In genomic region chrX:73944582-73944947, GRCh38 we compare ENCODE assay signal across 8 cellular contexts.
A peak's percentile ranks its signal among the peaks of the same experiment; 100 is the strongest.
DNase-seq lines count a peak whose midpoint lies in the region; ATAC-seq and TF ChIP-seq lines count a peak whose summit lies in the region.

No MANE protein-coding gene starts in this region.

- peak overlapping the region; percentile 86 to 95 (median 93) for H3K9ac ChIP-seq in skeletal muscle tissue (ENCODE audit: low read depth in 1 of 3, low read length in 3 of 3)

- WGBS in heart right ventricle, 2 donors = 0% methylated on average over 8 of the region's 8 CpGs

- H3K4me1 ChIP-seq in heart right ventricle (peaks cover 0 to 33% (median 9%) of the 10 kb centered on the region in 9 donors), skeletal muscle tissue (ENCODE audit: control insufficient read depth in 3 of 3, insufficient read depth in 3 of 3, low read length in 3 of 3) (peaks cover 0 to 4% (median 2%) of the 10 kb centered on the region in 3 donors)

- H3K36me3 ChIP-seq in heart right ventricle (peaks cover 0 to 30% (median 0%) of the 10 kb centered on the region in 9 donors), skeletal muscle tissue (ENCODE audit: control insufficient read depth in 3 of 3, insufficient read depth in 3 of 3, low read length in 3 of 3) (no peaks in the 10 kb centered on the region)

- peak overlapping the region; percentile 42 to 85 (median 72) for H3K4me3 ChIP-seq in heart right ventricle
- peak overlapping the region; percentile 84 to 96 (median 89) for H3K4me3 ChIP-seq in skeletal muscle tissue (ENCODE audit: low read length in 3 of 3)

- H3K9me3 ChIP-seq in heart right ventricle (no peaks in the 10 kb centered on the region), skeletal muscle tissue (ENCODE audit: control insufficient read depth in 3 of 3, low read length in 3 of 3) (no peaks in the 10 kb centered on the region)

- TF ChIP-seq CTCF in VCaP (conservative IDR thresholded peaks at IDR 0.05) = no peak
- TF ChIP-seq CTCF in heart right ventricle (IDR thresholded peaks at IDR 0.05) = no peak
- no peak for TF ChIP-seq CTCF in omental fat pad (IDR thresholded peaks at IDR 0.05)

- peak overlapping the region; percentile 84 for H3K27ac ChIP-seq in VCaP
- peak overlapping the region in 9 of 10 donors; percentile 59 to 94 (median 82) for H3K27ac ChIP-seq in heart right ventricle
- H3K27ac ChIP-seq in skeletal muscle tissue (ENCODE audit: low read depth, low read length) = peak overlapping the region; percentile 84

- ATAC-seq in heart right ventricle = peak in 5 of 8 donors; percentile 6 to 48 (median 18)
- ATAC-seq in GM19397 (IDR thresholded peaks at IDR 0.05; ENCODE audit: unreplicated experiment) = no peak
- no peak for ATAC-seq in omental fat pad (ENCODE audit: low FRiP score)

- intact Hi-C loops in heart right ventricle (cut with DNase I) = loop anchor here in 2 of 10 donors (5.0 to 10.0 kb wide), 2 partner anchors 90 to 92 kb away; partner anchors contain the start of gene XIST (in 2 of the 2)

- DNase-seq in stimulated activated CD4-positive, alpha-beta T cell treated with anti-CD3 and anti-CD28 coated beads, Interleukin-4, amount 100 ng/mL, for 24 hours = peak; percentile 3
- no peak for DNase-seq in stimulated activated CD4-positive, alpha-beta T cell treated with anti-CD3 and anti-CD28 coated beads, Interleukin-2, amount 100 ng/mL, for 24 hours
- DNase-seq in heart right ventricle = no peak
- no peak for DNase-seq in NCI-H2029 treated with DMSO at 0.1 percent for 48 hours (lab: John Stamatoyannopoulos, UW)
- no peak for DNase-seq in omental fat pad (ENCODE audit: low spot score)

- H3K27me3 ChIP-seq in heart right ventricle (no peaks in the 10 kb centered on the region), skeletal muscle tissue (ENCODE audit: control insufficient read depth in 3 of 3, insufficient read depth in 3 of 3, low read length in 3 of 3) (no peaks in the 10 kb centered on the region)

Comparison
In these comparisons a context has a peak if more than half of its experiments do, and no peak if none do; other contexts are left out.
1. ATAC-seq: peak in heart right ventricle (5 of 8); none in GM19397 (single experiment) and omental fat pad (single experiment).
2. Peak in every context shown above with its lines, with median percentiles within 50 percentile points of each other: H3K27ac ChIP-seq.